ENCODE assay signal across 8 cellular contexts in the genomic region with DNA sequence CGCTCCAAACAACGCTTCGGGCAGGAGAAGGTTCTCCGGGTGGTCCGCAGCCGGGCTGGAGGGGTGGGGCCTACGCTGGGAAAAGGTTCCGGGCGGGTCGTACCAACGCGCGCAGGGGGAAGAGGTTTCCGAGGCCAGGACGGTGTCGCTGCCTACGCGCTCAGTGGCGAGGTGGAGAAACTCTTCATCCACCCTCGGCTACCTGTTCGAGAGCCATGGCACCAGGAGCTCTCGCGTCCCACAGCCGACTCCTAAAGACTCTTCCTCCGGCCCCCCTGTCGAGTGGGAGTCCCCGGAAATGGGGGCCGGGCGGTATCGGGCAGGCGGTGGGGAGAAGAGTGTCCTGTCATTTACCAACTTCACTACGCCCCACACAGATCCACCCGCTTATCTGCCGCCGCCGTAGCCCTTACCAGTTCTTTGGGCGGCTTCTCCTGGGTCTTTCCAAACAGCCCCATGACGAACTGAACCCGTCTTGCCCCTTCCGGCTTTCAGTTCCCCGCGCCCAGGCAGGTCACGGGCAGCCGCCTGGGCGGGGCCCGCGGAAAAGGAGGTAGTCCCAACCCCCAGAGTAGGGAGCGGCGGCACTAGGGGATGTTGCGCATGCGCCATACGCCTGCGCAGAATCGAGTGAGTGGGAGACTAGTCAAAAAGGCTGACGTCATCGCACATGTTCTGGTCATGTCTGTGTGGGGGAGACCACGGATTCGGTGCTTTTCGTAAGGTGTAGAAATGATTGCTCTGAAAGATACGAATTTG. TPM values are rescaled to one million over a fixed set of nuclear protein-coding genes. Genes with fewer than 3 reads are reported as not detected.
DNase-seq lines count a peak whose midpoint lies in the region; ATAC-seq, FAIRE-seq and TF ChIP-seq lines count a peak whose summit lies in the region.

A gene (minus strand): TSS at position 553 of the 759 bp plus-strand sequence. CDS start 95 bp downstream, at position 458.

- intact Hi-C loops in HepG2 (cut with micrococcal nuclease; ENCODE audit: unreplicated experiment) = loop anchor here (1.0 to 5.0 kb wide), 2 partner anchors 59 to 122 kb away; a partner anchor contains a TSS

- peak within 1 kb of the TSS; percentile 94 for H3K4me2 ChIP-seq in HepG2 (ENCODE audit: low read depth, low read length)

- no peaks in the 10 kb centered on the region for H4K20me1 ChIP-seq in HepG2 (ENCODE audit: insufficient read depth, low read length)

- H3K27ac ChIP-seq in C4-2B = peak within 1 kb of the TSS; percentile 94
- H3K27ac ChIP-seq in HepG2 (ENCODE audit: extremely low read length, insufficient read depth, low read length) = peak within 1 kb of the TSS; percentile 97

- CTCF ChIA-PET in HepG2 (lab: Yijun Ruan, JAX; ENCODE audit: low intra/inter-chr PET ratio, low total read pairs) = no interaction called here

- 0 out of 2 replicates have a peak, but pooled peaks have one; percentile 28 for TF ChIP-seq RAD21 in HepG2 (CRISPR knock-in tag; IDR thresholded peaks at IDR 0.05)

- peak; percentile 72 for FAIRE-seq in HepG2 (lab: Jason Lieb, UNC)

- H3K9me3 ChIP-seq in HepG2 (ENCODE audit: low read length) = peaks cover 11% of the 10 kb centered on the region

- ATAC-seq in GM19395 (IDR thresholded peaks at IDR 0.05; ENCODE audit: unreplicated experiment) (peak; percentile 92), HG03565 (IDR thresholded peaks at IDR 0.05; ENCODE audit: unreplicated experiment) (peak; percentile 91), HepG2 (peak; percentile 92)

- H3K4me1 ChIP-seq in HepG2 (ENCODE audit: insufficient read depth, low read length) = peaks cover 40% of the 10 kb centered on the region

- BruUV-seq in HepG2 (replicated peaks; lab: Mats Ljungman, UMichigan) = TSS peak; percentile 74

- peak within 1 kb of the TSS; percentile 73 for H2AFZ ChIP-seq in HepG2 (ENCODE audit: low read length)

- DNase-seq in NCI-H774 (lab: John Stamatoyannopoulos, UW) = peak; percentile 93
- DNase-seq in activated CD4-positive, alpha-beta T cell treated with anti-CD3 and anti-CD28 coated beads, Interleukin-2, amount 50 U/mL, for 4 hours = peak; percentile 95
- peak; percentile 97 for DNase-seq in dermis blood vessel endothelial cell
- DNase-seq in HepG2 (ENCODE audit: low spot score) = peak; percentile 97
- peak; percentile 96 for DNase-seq in stimulated activated CD4-positive, alpha-beta T cell treated with anti-CD3 and anti-CD28 coated beads, Interleukin-4, amount 100 ng/mL, for 1 hour

- H3K79me2 ChIP-seq in HepG2 (ENCODE audit: insufficient read depth, low read length) = peaks cover 38% of the 10 kb centered on the region

- in situ Hi-C loops in HepG2 (cut with HindIII; ENCODE audit: extremely low pct_ligation_motif_present, low pct_unique_long_range_greater_than_20kb) = no loop called here

- peak within 1 kb of the TSS; percentile 75 to 91 (median 88) for H3K4me3 ChIP-seq in HepG2 (replicated peaks in 1 of 3; ENCODE audit: insufficient read depth in 1 of 3, low read depth in 2 of 3, low read length in 3 of 3)

- no peak for TF ChIP-seq EP300 in HepG2 (IDR thresholded peaks at IDR 0.05; ENCODE audit: low read depth in 2 of 2, low read length in 2 of 2)
- TF ChIP-seq EP300 in HepG2 (CRISPR knock-in tag; IDR thresholded peaks at IDR 0.05; ENCODE audit: borderline replicate concordance) = 0 out of 2 replicates have a peak, but pooled peaks have one; percentile 30

- TF ChIP-seq CTCF in C4-2B (conservative IDR thresholded peaks at IDR 0.05) (no peak), HepG2 (CRISPR knock-in tag; IDR thresholded peaks at IDR 0.05) (0 out of 2 replicates have a peak, but pooled peaks have one; percentile 16)

- under 1% methylated on average over 50 of the region's 60 CpGs for WGBS in HepG2 (ENCODE audit: low lambda C conversion rate)

- no peaks in the 10 kb centered on the region; a peak in 1 of 5 replicates for H3K27me3 ChIP-seq in HepG2 (ENCODE audit: control insufficient read depth in 1 of 2, insufficient read depth in 2 of 2, low read length in 2 of 2)

- peak within 1 kb of the TSS; percentile 99 for H3K9ac ChIP-seq in HepG2 (ENCODE audit: insufficient read depth, low read depth, low read length)

- TF ChIP-seq POLR2A in HepG2 (IDR thresholded peaks at IDR 0.05; ENCODE audit: insufficient read depth in 1 of 2, low read depth in 2 of 2, low read length in 2 of 2) = peak; percentile 79 to 87

- no peaks in the 10 kb centered on the region for H3K36me3 ChIP-seq in HepG2 (replicated peaks in 1 of 2; ENCODE audit: control insufficient read depth in 1 of 2, insufficient read depth in 2 of 2, low read length in 2 of 2)

- POLR2A ChIA-PET in HepG2 (lab: Yijun Ruan, JAX) = interaction anchor here (0.7 to 3.2 kb wide), 6 partner anchors 10 to 122 kb away, joined by 3 to 14 read pairs (median 4); a partner anchor contains a TSS

TF ChIP-seq in HepG2, 621 proteins besides CTCF, POLR2A, EP300 and RAD21 (continues in another document):
- TF ChIP-seq TBX3 (IDR thresholded peaks at IDR 0.05; ENCODE audit: borderline replicate concordance) (peak; percentile 46; the same call in 1 of the 2 replicates), ZNF251 (CRISPR knock-in tag; IDR thresholded peaks at IDR 0.05) (no peak), JUN (CRISPR knock-in tag; IDR thresholded peaks at IDR 0.05) (peak; percentile 87; the same call in 1 of the 2 replicates), ADNP (CRISPR knock-in tag; IDR thresholded peaks at IDR 0.05) (no peak), ZNF136 (CRISPR knock-in tag; IDR thresholded peaks at IDR 0.05; ENCODE audit: low read depth) (peak; percentile 10; the same call in 1 of the 2 replicates), ZNF460 (CRISPR knock-in tag; IDR thresholded peaks at IDR 0.05; ENCODE audit: borderline replicate concordance) (no peak), HDAC6 (IDR thresholded peaks at IDR 0.05; ENCODE audit: low read depth, low read length) (no peak), HNRNPK (IDR thresholded peaks at IDR 0.05; ENCODE audit: low read depth, low read length, poor library complexity, severe bottlenecking) (no peak), NFRKB (IDR thresholded peaks at IDR 0.05) (no peak), TSC22D2 (CRISPR knock-in tag; IDR thresholded peaks at IDR 0.05; ENCODE audit: borderline replicate concordance) (no peak), ZSCAN30 (CRISPR knock-in tag; IDR thresholded peaks at IDR 0.05) (no peak; the same call in 1 of the 2 replicates), ZNF644 (CRISPR knock-in tag; IDR thresholded peaks at IDR 0.05; ENCODE audit: low read depth) (peak; percentile 96), ETV6 (CRISPR knock-in tag; conservative IDR thresholded peaks at IDR 0.05) (0 out of 2 replicates have a peak, but pooled peaks have one; percentile 32), ZNF703 (CRISPR knock-in tag; IDR thresholded peaks at IDR 0.05; ENCODE audit: borderline replicate concordance) (no peak), MIER2 (CRISPR knock-in tag; IDR thresholded peaks at IDR 0.05) (peak; percentile 16; the same call in 1 of the 2 replicates)
- TF ChIP-seq, protein P1, sequence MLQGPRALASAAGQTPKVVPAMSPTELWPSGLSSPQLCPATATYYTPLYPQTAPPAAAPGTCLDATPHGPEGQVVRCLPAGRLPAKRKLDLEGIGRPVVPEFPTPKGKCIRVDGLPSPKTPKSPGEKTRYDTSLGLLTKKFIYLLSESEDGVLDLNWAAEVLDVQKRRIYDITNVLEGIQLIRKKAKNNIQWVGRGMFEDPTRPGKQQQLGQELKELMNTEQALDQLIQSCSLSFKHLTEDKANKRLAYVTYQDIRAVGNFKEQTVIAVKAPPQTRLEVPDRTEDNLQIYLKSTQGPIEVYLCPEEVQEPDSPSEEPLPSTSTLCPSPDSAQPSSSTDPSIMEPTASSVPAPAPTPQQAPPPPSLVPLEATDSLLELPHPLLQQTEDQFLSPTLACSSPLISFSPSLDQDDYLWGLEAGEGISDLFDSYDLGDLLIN (CRISPR knock-in tag; IDR thresholded peaks at IDR 0.05; ENCODE audit: borderline replicate concordance) = no peak; the same call in 1 of the 2 replicates
- TF ChIP-seq, protein P2, sequence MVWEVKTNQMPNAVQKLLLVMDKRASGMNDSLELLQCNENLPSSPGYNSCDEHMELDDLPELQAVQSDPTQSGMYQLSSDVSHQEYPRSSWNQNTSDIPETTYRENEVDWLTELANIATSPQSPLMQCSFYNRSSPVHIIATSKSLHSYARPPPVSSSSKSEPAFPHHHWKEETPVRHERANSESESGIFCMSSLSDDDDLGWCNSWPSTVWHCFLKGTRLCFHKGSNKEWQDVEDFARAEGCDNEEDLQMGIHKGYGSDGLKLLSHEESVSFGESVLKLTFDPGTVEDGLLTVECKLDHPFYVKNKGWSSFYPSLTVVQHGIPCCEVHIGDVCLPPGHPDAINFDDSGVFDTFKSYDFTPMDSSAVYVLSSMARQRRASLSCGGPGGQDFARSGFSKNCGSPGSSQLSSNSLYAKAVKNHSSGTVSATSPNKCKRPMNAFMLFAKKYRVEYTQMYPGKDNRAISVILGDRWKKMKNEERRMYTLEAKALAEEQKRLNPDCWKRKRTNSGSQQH (CRISPR knock-in tag; IDR thresholded peaks at IDR 0.05; ENCODE audit: low read depth) = peak; percentile 88; the same call in 1 of the 2 replicates

RNA-seq across cellular contexts. Expression of the gene that starts here (rescaled TPM):
- total RNA-seq in dermis blood vessel endothelial cell (125 and 183 TPM in 2 replicates), HepG2 (2016; rRNA removed; fragmentation: Illumina TruSeq; extraction: Trizol) (114 and 154 TPM in 2 replicates)
- 71.2 and 80.6 TPM in 2 replicates for total RNA-seq in HepG2 (2016; cell fraction: cytosol; rRNA removed; fragmentation: Illumina TruSeq; extraction: Trizol; ENCODE audit: low read depth)
- total RNA-seq in HepG2 (2016; cell fraction: insoluble cytoplasmic fraction; rRNA removed; fragmentation: Illumina TruSeq; extraction: Trizol) = 108 and 156 TPM in 2 replicates
- total RNA-seq in HepG2 (2016; cell fraction: membrane; rRNA removed; fragmentation: Illumina TruSeq; extraction: Trizol) = 138 and 146 TPM in 2 replicates
- total RNA-seq in HepG2 (2016; cell fraction: nucleus; rRNA removed; fragmentation: Illumina TruSeq; extraction: Trizol) = 48.2 and 51.8 TPM in 2 replicates
- 53.9 and 64.1 TPM in 2 replicates for polyA plus RNA-seq in HepG2 (2011; rRNA removed)
- 41.7 and 60.7 TPM in 2 replicates for polyA plus RNA-seq in HepG2 (2011; cell fraction: cytosol; rRNA removed)
- polyA plus RNA-seq in HepG2 (2011; cell fraction: nucleus; rRNA removed) = 13.1 and 19.6 TPM in 2 replicates
- polyA plus RNA-seq in HepG2 (2012) = 82.9 and 84.9 TPM in 2 replicates
- polyA plus RNA-seq in HepG2 (2016; cell fraction: cytosol; fragmentation: Illumina TruSeq; extraction: Trizol; ENCODE audit: low read depth) = 151 and 156 TPM in 2 replicates
- 190 and 193 TPM in 2 replicates for polyA plus RNA-seq in HepG2 (2016; cell fraction: insoluble cytoplasmic fraction; fragmentation: Illumina TruSeq; extraction: Trizol; ENCODE audit: low read depth)
- polyA plus RNA-seq in HepG2 (2016; cell fraction: membrane; fragmentation: Illumina TruSeq; extraction: Trizol; ENCODE audit: low read depth) = 182 and 183 TPM in 2 replicates
- 65.8 and 79.0 TPM in 2 replicates for polyA plus RNA-seq in HepG2 (2016; cell fraction: nucleus; fragmentation: Illumina TruSeq; extraction: Trizol; ENCODE audit: insufficient read depth, low read depth)
- polyA minus RNA-seq in HepG2 (2011; rRNA and poly(A)+ RNA removed; ENCODE audit: low replicate concordance) = 27.5 and 37.8 TPM in 2 replicates
- polyA minus RNA-seq in HepG2 (2011; cell fraction: cytosol; rRNA and poly(A)+ RNA removed) = 26.5 and 29.3 TPM in 2 replicates
- polyA minus RNA-seq in HepG2 (2011; cell fraction: nucleus; rRNA and poly(A)+ RNA removed) = 32.2 and 43.8 TPM in 2 replicates

Comparison
In these comparisons a context has a peak if more than half of its experiments do, and no peak if none do; other contexts are left out.
1. Peak in every context shown above with its lines: DNase-seq, ATAC-seq, H3K4me3 ChIP-seq and H3K27ac ChIP-seq.